8 cellular contexts compared by ENCODE assay signal in genomic region chr7:100344560-100345287, GRCh38. TPM values are rescaled to one million over a fixed set of nuclear protein-coding genes. Genes with fewer than 3 reads are reported as not detected.
DNase-seq lines count a peak whose midpoint lies in the region; ATAC-seq and TF ChIP-seq lines count a peak whose summit lies in the region.
"Not testable (repeated sequence)": the region's sequence is repeated elsewhere in the genome, so short reads cannot be mapped to it uniquely, and the experiment has no call there.

No MANE protein-coding gene starts in this region.

- H3K4me2 ChIP-seq in mammary epithelial cell (ENCODE audit: insufficient read depth, low read depth, low read length) = not testable (repeated sequence)

- dilution Hi-C loops in mammary epithelial cell (cut with HindIII; ENCODE audit: low sequenced_read_pairs) = not testable (repeated sequence)

- H3K4me3 ChIP-seq in AG09309 (ENCODE audit: control insufficient read depth, low read depth, low read length); mammary epithelial cell (replicated peaks in 1 of 3; ENCODE audit: insufficient read depth in 1 of 3, low read depth in 2 of 3, low read length in 3 of 3): not testable (repeated sequence)

- not testable (repeated sequence) for DNase-seq in AG09309 (ENCODE audit: low read depth)
- peak; percentile 52 for DNase-seq in NK-92 treated with Interleukin-12 subunit alpha and Interleukin-12 subunit beta, amount 100 ng/mL, for 24 hours (lab: John Stamatoyannopoulos, UW)
- DNase-seq in activated CD4-positive, alpha-beta T cell treated with anti-CD3 and anti-CD28 coated beads, Interleukin-2, amount 50 U/mL, for 24 hours (ENCODE audit: low read depth in 1 of 2, low spot score in 1 of 2) = peak; percentile 32 to 86
- DNase-seq in mammary epithelial cell = peak; percentile 49
- DNase-seq in kidney tubule cell (ENCODE audit: low spot score) = peak; percentile 77
- DNase-seq in stimulated activated CD4-positive, alpha-beta T cell treated with anti-CD3 and anti-CD28 coated beads, Interleukin-15, amount 100 ng/mL, for 1 hour (ENCODE audit: low read depth in 1 of 2, low spot score in 1 of 2) = peak; percentile 36 to 63

- peaks cover 20% of the 10 kb centered on the region for H3K4me1 ChIP-seq in mammary epithelial cell (ENCODE audit: insufficient read depth, low read length)

- H3K79me2 ChIP-seq in mammary epithelial cell (ENCODE audit: insufficient read depth, low read length) = peaks cover 59% of the 10 kb centered on the region

- H3K27ac ChIP-seq in mammary epithelial cell (ENCODE audit: insufficient read depth, low read depth, low read length) = not testable (repeated sequence)

- H3K27me3 ChIP-seq in mammary epithelial cell (ENCODE audit: insufficient read depth, low read length) = not testable (repeated sequence)

- intact Hi-C loops in mammary epithelial cell (cut with micrococcal nuclease) = not testable (repeated sequence)

- H3K36me3 ChIP-seq in mammary epithelial cell (ENCODE audit: insufficient read depth, low read length) = peaks cover 34% of the 10 kb centered on the region

- not testable (repeated sequence) for H3K9ac ChIP-seq in mammary epithelial cell (ENCODE audit: insufficient read depth, low read length)

- CTCF ChIA-PET in mammary epithelial cell (lab: Charles Lee; ENCODE audit: low non-redundant PET) = not testable (repeated sequence)

- ATAC-seq in GM19035 (IDR thresholded peaks at IDR 0.05; ENCODE audit: unreplicated experiment) (peak; percentile 80), HG03060 (IDR thresholded peaks at IDR 0.05; ENCODE audit: low read depth, unreplicated experiment) (peak; percentile 42)

- not testable (repeated sequence) for H2AFZ ChIP-seq in mammary epithelial cell (ENCODE audit: low read depth, low read length)

- H4K20me1 ChIP-seq in mammary epithelial cell (ENCODE audit: insufficient read depth, low read length) = not testable (repeated sequence)

- peak; percentile 42 for TF ChIP-seq CTCF in AG09309 (IDR thresholded peaks at IDR 0.05; ENCODE audit: control insufficient read depth, insufficient read depth, low read depth, low read length, missing control alignments)
- peak in 1 of 2 donors; percentile 41 for TF ChIP-seq CTCF in mammary epithelial cell (conservative IDR thresholded peaks at IDR 0.05 in 1 of 2, IDR thresholded peaks at IDR 0.05 in 1 of 2; ENCODE audit: extremely low read depth in 1 of 2, insufficient read depth in 1 of 2, low read depth in 1 of 2, low read length in 2 of 2)

- WGBS in mammary epithelial cell (ENCODE audit: low coverage, missing lambda C conversion rate) = 48% methylated on average over 9 of the region's 13 CpGs

- in situ Hi-C loops in mammary epithelial cell (cut with MboI; ENCODE audit: low sequenced_read_pairs in 2 of 2) = loop anchor here in 1 of 2 donors (10.0 kb wide), 1 partner anchor 210 kb away; no protein-coding TSS in a partner anchor

- not testable (repeated sequence) for H3K9me3 ChIP-seq in mammary epithelial cell (replicated peaks; ENCODE audit: insufficient read depth, low read length)

- not testable (repeated sequence) for BruUV-seq in mammary epithelial cell (replicated peaks; lab: Mats Ljungman, UMichigan)

RNA-seq across cellular contexts. Expression of gene PILRB, which starts 13.2 kb away (rescaled TPM):
- total RNA-seq in mammary epithelial cell = 10 to 100 TPM; 14.5 to 38.0 TPM
- 25.9 TPM for polyA plus RNA-seq in mammary epithelial cell
- polyA minus RNA-seq in mammary epithelial cell = 2.2 TPM

RNA-seq across cellular contexts. Expression of gene PILRA, which starts 28.6 kb away (rescaled TPM):
- total RNA-seq in mammary epithelial cell = under 1 TPM in 1 of 2 donors, not detected in 1; 0.85 TPM
- 0.87 TPM for polyA plus RNA-seq in mammary epithelial cell
- not detected for polyA minus RNA-seq in mammary epithelial cell

RNA-seq across cellular contexts. Expression of gene SPDYE3, which starts 37.2 kb away (rescaled TPM):
- total RNA-seq in mammary epithelial cell = not detected
- polyA plus RNA-seq in mammary epithelial cell = not detected
- not detected for polyA minus RNA-seq in mammary epithelial cell
